1 cellular context compared by ENCODE assay signal in genomic region chr22:50276143-50276542, GRCh38.
TF ChIP-seq lines count a peak whose summit lies in the region.

No MANE protein-coding gene starts in this region.

TF ChIP-seq in HepG2, 621 proteins besides CTCF, POLR2A, EP300 and RAD21 (continued from another document):
- TF ChIP-seq ZNF792 (CRISPR knock-in tag; IDR thresholded peaks at IDR 0.05): no peak
- no peak for TF ChIP-seq ZNF234 (CRISPR knock-in tag; conservative IDR thresholded peaks at IDR 0.05)
- TF ChIP-seq MXD1 (CRISPR knock-in tag; IDR thresholded peaks at IDR 0.05): no peak
- no peak for TF ChIP-seq KDM6A (CRISPR knock-in tag; IDR thresholded peaks at IDR 0.05; ENCODE audit: low read depth)
- peak; percentile 49; the same call in 1 of the 2 replicates for TF ChIP-seq STAG1 (CRISPR knock-in tag; IDR thresholded peaks at IDR 0.05)
- no peak for TF ChIP-seq ZNF773 (CRISPR knock-in tag; IDR thresholded peaks at IDR 0.05; ENCODE audit: borderline replicate concordance)
- no peak for TF ChIP-seq ATF2 (CRISPR knock-in tag; IDR thresholded peaks at IDR 0.05)
- peak; percentile 73 for TF ChIP-seq HNRNPK (IDR thresholded peaks at IDR 0.05; ENCODE audit: low read depth, low read length, poor library complexity, severe bottlenecking)
- TF ChIP-seq ADNP (CRISPR knock-in tag; IDR thresholded peaks at IDR 0.05): 0 out of 2 replicates have a peak, but pooled peaks have one; percentile 47
- TF ChIP-seq UBTF (CRISPR knock-in tag; IDR thresholded peaks at IDR 0.05): no peak
- no peak for TF ChIP-seq SIX1 (CRISPR knock-in tag; IDR thresholded peaks at IDR 0.05; ENCODE audit: borderline replicate concordance)
- peak; percentile 14 for TF ChIP-seq HNRNPLL (IDR thresholded peaks at IDR 0.05; ENCODE audit: low read depth, low read length, poor library complexity, severe bottlenecking)
- no peak for TF ChIP-seq ZNF512B (CRISPR knock-in tag; IDR thresholded peaks at IDR 0.05; ENCODE audit: borderline replicate concordance)
- peak; percentile 92; the same call in 1 of the 2 replicates for TF ChIP-seq SETDB1 (CRISPR knock-in tag; IDR thresholded peaks at IDR 0.05; ENCODE audit: borderline replicate concordance)
- no peak for TF ChIP-seq ZNF17 (CRISPR knock-in tag; IDR thresholded peaks at IDR 0.05)
- peak; percentile 60 for TF ChIP-seq GABPB1 (CRISPR knock-in tag; IDR thresholded peaks at IDR 0.05)
- no peak for TF ChIP-seq CHCHD3 (CRISPR knock-in tag; IDR thresholded peaks at IDR 0.05)
- TF ChIP-seq ZNF460 (CRISPR knock-in tag; IDR thresholded peaks at IDR 0.05; ENCODE audit: borderline replicate concordance): no peak
- TF ChIP-seq ZNF777 (CRISPR knock-in tag; IDR thresholded peaks at IDR 0.05): no peak
- no peak for TF ChIP-seq ZBTB44 (CRISPR knock-in tag; IDR thresholded peaks at IDR 0.05)
- TF ChIP-seq PATZ1 (CRISPR knock-in tag; IDR thresholded peaks at IDR 0.05): peak; percentile 41; the same call in 1 of the 2 replicates
- TF ChIP-seq ZNF432 (CRISPR knock-in tag; IDR thresholded peaks at IDR 0.05; ENCODE audit: borderline replicate concordance): no peak
- TF ChIP-seq ZNF607 (CRISPR knock-in tag; IDR thresholded peaks at IDR 0.05; ENCODE audit: borderline replicate concordance): no peak
- TF ChIP-seq ZFX (CRISPR knock-in tag; IDR thresholded peaks at IDR 0.05; ENCODE audit: low read depth): 0 out of 2 replicates have a peak, but pooled peaks have one; percentile 35
- TF ChIP-seq MAZ (IDR thresholded peaks at IDR 0.05; ENCODE audit: borderline replicate concordance, low read depth, low read length): 0 out of 2 replicates have a peak, but pooled peaks have one; percentile 42
- TF ChIP-seq MAZ (CRISPR knock-in tag; IDR thresholded peaks at IDR 0.05; ENCODE audit: low read depth): no peak
- TF ChIP-seq TEAD3 (CRISPR knock-in tag; optimal IDR thresholded peaks at IDR 0.05; ENCODE audit: borderline replicate concordance): peak; percentile 26
- no peak for TF ChIP-seq MYNN (CRISPR knock-in tag; IDR thresholded peaks at IDR 0.05; ENCODE audit: low read depth)
- no peak for TF ChIP-seq REPIN1 (CRISPR knock-in tag; IDR thresholded peaks at IDR 0.05; ENCODE audit: borderline replicate concordance, low read depth)
- no peak for TF ChIP-seq SSRP1 (CRISPR knock-in tag; IDR thresholded peaks at IDR 0.05)
- 0 out of 2 replicates have a peak, but pooled peaks have one; percentile 3 for TF ChIP-seq ZNF225 (CRISPR knock-in tag; IDR thresholded peaks at IDR 0.05)
- no peak for TF ChIP-seq KLF13 (CRISPR knock-in tag; IDR thresholded peaks at IDR 0.05)
- TF ChIP-seq ZMYM2 (CRISPR knock-in tag; IDR thresholded peaks at IDR 0.05): no peak
- TF ChIP-seq ZNF101 (CRISPR knock-in tag; IDR thresholded peaks at IDR 0.05; ENCODE audit: borderline replicate concordance, low read depth): no peak
- no peak for TF ChIP-seq ZNF367 (CRISPR knock-in tag; IDR thresholded peaks at IDR 0.05; ENCODE audit: borderline replicate concordance)
- TF ChIP-seq ZSCAN25 (CRISPR knock-in tag; IDR thresholded peaks at IDR 0.05): peak; percentile 59; the same call in 1 of the 2 replicates
- TF ChIP-seq PRPF4 (IDR thresholded peaks at IDR 0.05; ENCODE audit: low read depth, low read length, poor library complexity, severe bottlenecking): peak; percentile 75
- TF ChIP-seq ZFYVE20 (CRISPR knock-in tag; IDR thresholded peaks at IDR 0.05; ENCODE audit: borderline replicate concordance, low read depth): no peak
